8 cellular contexts compared by ENCODE assay signal in genomic region chr12:6961695-6962284, GRCh38. TPM values are rescaled to one million over a fixed set of nuclear protein-coding genes. Genes with fewer than 3 reads are reported as not detected.
DNase-seq lines count a peak whose midpoint lies in the region; ATAC-seq, FAIRE-seq and TF ChIP-seq lines count a peak whose summit lies in the region.

No MANE protein-coding gene starts in this region.

- peak overlapping the region; percentile 91 for H3K9ac ChIP-seq in GM12878 (ENCODE audit: control insufficient read depth, insufficient read depth, low read length)
- H3K9ac ChIP-seq in iPS-18a (ENCODE audit: low read length) = peak overlapping the region; percentile 70
- peak overlapping the region; percentile 70 for H3K9ac ChIP-seq in skeletal muscle satellite cell (ENCODE audit: low read depth, low read length)

- in situ Hi-C loops in GM12878 (cut with MboI) = loop anchor here (5.0 to 25.0 kb wide), 2 partner anchors 151 to 1676 kb away; no protein-coding TSS in a partner anchor

- H3K4me2 ChIP-seq in GM12878 (ENCODE audit: control insufficient read depth, insufficient read depth) = peak overlapping the region; percentile 99; the same call in 1 of the 2 replicates
- peak overlapping the region; percentile 56 for H3K4me2 ChIP-seq in skeletal muscle satellite cell (ENCODE audit: low read length)

- H3K4me3 Mint-ChIP-seq in IgD-negative memory B cell = peak overlapping the region; percentile 46 to 95 (median 86)

- no peaks in the 10 kb centered on the region for H4K20me1 ChIP-seq in GM12878 (ENCODE audit: control insufficient read depth, insufficient read depth)

- H3K4me3 ChIP-seq in GM12878 (peak overlapping the region; percentile 37), iPS-18a (ENCODE audit: low read length) (peak overlapping the region; percentile 11), skeletal muscle satellite cell (ENCODE audit: low read length) (peak overlapping the region; percentile 31)

- H3K79me2 ChIP-seq in GM12878 (ENCODE audit: control insufficient read depth, insufficient read depth, low read length) = peaks cover 44% of the 10 kb centered on the region

- TF ChIP-seq POLR2A in GM12878 (IDR thresholded peaks at IDR 0.05; ENCODE audit: low read depth, low read length) = no peak

- H3K27me3 Mint-ChIP-seq in IgD-negative memory B cell = no peaks in the 10 kb centered on the region

- peak overlapping the region; percentile 93 to 99 (median 95) for H3K27ac Mint-ChIP-seq in IgD-negative memory B cell

- RAD21 ChIA-PET in GM12878 (lab: Charles Lee; ENCODE audit: unreplicated experiment) = interaction anchor here (0.5 to 13.5 kb wide), 9 partner anchors 10 to 150 kb away, joined by 3 to 426 read pairs (median 4); partner anchors contain the start of genes C12orf57, PTPN6, RNU7-1 and SPSB2

- POLR2A ChIA-PET in GM12878 (lab: Charles Lee) = interaction anchor here (0.5 to 13.5 kb wide), 4 partner anchors 17 to 35 kb away, joined by 4 to 524 read pairs (median 5); partner anchors contain the start of genes C12orf57, PTPN6 and RNU7-1

- ATAC-seq in GM12878 = peak; percentile 28
- ATAC-seq in HG03039 (IDR thresholded peaks at IDR 0.05; ENCODE audit: unreplicated experiment) = no peak

- TF ChIP-seq CTCF in GM12878 (IDR thresholded peaks at IDR 0.05 in 2 of 3, conservative IDR thresholded peaks at IDR 0.05 in 1 of 3; ENCODE audit: control insufficient read depth in 2 of 3, extremely low read depth in 1 of 3, insufficient read depth in 1 of 3, low read depth in 3 of 3, low read length in 3 of 3) = peak; percentile 47 to 59 (median 48)

- no peak for TF ChIP-seq EP300 in GM12878 (IDR thresholded peaks at IDR 0.05; ENCODE audit: borderline replicate concordance in 1 of 2, control insufficient read depth in 1 of 2, low read depth in 2 of 2, low read length in 2 of 2)

- peak; percentile 80 for DNase-seq in GM03348 (ENCODE audit: low spot score)
- no peak for DNase-seq in GM12878 (ENCODE audit: low read depth, low spot score)
- no peak for DNase-seq in globus pallidus (ENCODE audit: low spot score)

- SMC1A ChIA-PET in GM12878 (lab: Charles Lee; ENCODE audit: uncharacterized antibody, unreplicated experiment) = interaction anchor here (0.9 to 13.2 kb wide), 8 partner anchors 14 to 151 kb away, joined by 3 to 395 read pairs (median 4); partner anchors contain the start of genes C12orf57, CDCA3, PTPN6 and RNU7-1

- intact Hi-C loops in GM12878 (cut with micrococcal nuclease; ENCODE audit: unreplicated experiment) = loop anchor here (1.0 to 5.0 kb wide), 2 partner anchors 8 to 151 kb away; no protein-coding TSS in a partner anchor

- peaks cover 9% of the 10 kb centered on the region for H3K36me3 Mint-ChIP-seq in IgD-negative memory B cell

- H3K4me1 ChIP-seq in GM12878 (ENCODE audit: control insufficient read depth, insufficient read depth, low read length) = peaks cover 65% of the 10 kb centered on the region
- peaks cover 22% of the 10 kb centered on the region for H3K4me1 ChIP-seq in iPS-18a (ENCODE audit: control insufficient read depth, low read depth, low read length)
- H3K4me1 ChIP-seq in skeletal muscle satellite cell (ENCODE audit: control insufficient read depth, insufficient read depth, low read length) = peaks cover 22% of the 10 kb centered on the region

- no TSS peak for BruUV-seq in GM12878 (replicated peaks; lab: Mats Ljungman, UMichigan)

- H2AFZ ChIP-seq in GM12878 (ENCODE audit: control insufficient read depth, low read depth, low read length) = peak overlapping the region; percentile 46

- no peaks in the 10 kb centered on the region for H3K9me3 ChIP-seq in GM12878 (replicated peaks; ENCODE audit: control insufficient read depth, insufficient read depth, low read length)
- no peaks in the 10 kb centered on the region for H3K9me3 ChIP-seq in iPS-18a (ENCODE audit: control insufficient read depth, low read depth, low read length)
- no peaks in the 10 kb centered on the region for H3K9me3 ChIP-seq in skeletal muscle satellite cell (replicated peaks; ENCODE audit: low read length)

- CTCF ChIA-PET in GM12878 (lab: Yijun Ruan, JAX) = interaction anchor here (0.8 to 13.2 kb wide), 11 partner anchors 14 to 152 kb away, joined by 3 to 645 read pairs (median 5); partner anchors contain the start of genes C12orf57, LPCAT3, PTPN6 and RNU7-1

- FAIRE-seq in GM12878 (lab: Jason Lieb, UNC) = no peak

- no peaks in the 10 kb centered on the region for H3K27me3 ChIP-seq in GM12878 (replicated peaks in 1 of 2; ENCODE audit: control insufficient read depth in 2 of 2, insufficient read depth in 2 of 2, low read length in 1 of 2)
- H3K27me3 ChIP-seq in iPS-18a (ENCODE audit: control insufficient read depth, insufficient read depth, low read length) = no peaks in the 10 kb centered on the region
- no peaks in the 10 kb centered on the region for H3K27me3 ChIP-seq in skeletal muscle satellite cell (ENCODE audit: control insufficient read depth, insufficient read depth, low read length)

- peaks cover 20 to 34% of the 10 kb centered on the region in 2 experiments for H3K36me3 ChIP-seq in GM12878 (ENCODE audit: control insufficient read depth in 2 of 2, insufficient read depth in 2 of 2, low read length in 1 of 2)
- peaks cover 23% of the 10 kb centered on the region for H3K36me3 ChIP-seq in iPS-18a (ENCODE audit: control insufficient read depth, low read depth, low read length)
- peaks cover 25% of the 10 kb centered on the region for H3K36me3 ChIP-seq in skeletal muscle satellite cell (ENCODE audit: insufficient read depth, low read length)

- H3K9me3 Mint-ChIP-seq in IgD-negative memory B cell = no peaks in the 10 kb centered on the region

- H3K27ac ChIP-seq in GM12878 (ENCODE audit: control insufficient read depth, insufficient read depth) (peak overlapping the region; percentile 99), iPS-18a (ENCODE audit: low read length) (peak overlapping the region; percentile 91)

- 0% methylated on average over 16 of the region's 16 CpGs for WGBS in GM12878 (ENCODE audit: insufficient coverage, insufficient replicate concordance, low lambda C conversion rate, missing lambda C conversion rate)

- H3K4me1 Mint-ChIP-seq in IgD-negative memory B cell = peaks cover 43 to 58% (median 56%) of the 10 kb centered on the region in 3 donors

- TF ChIP-seq RAD21 in GM12878 (IDR thresholded peaks at IDR 0.05; ENCODE audit: insufficient read depth, low read depth, low read length) = no peak

RNA-seq across cellular contexts. Expression of gene PHB2, which starts 8.7 kb away (rescaled TPM):
- 123 TPM for polyA plus RNA-seq in IgD-negative memory B cell
- 563 TPM for polyA plus RNA-seq in PFSK-1 (2012; ENCODE audit: insufficient read length, low read depth)
- total RNA-seq in GM12878 (2013; cell fraction: nucleolus; rRNA removed) = 71.8 and 79.5 TPM in 2 replicates
- total RNA-seq in GM12878 (2014; rRNA removed) = 517 and 520 TPM in 2 replicates
- total RNA-seq in GM12878 (2014; rRNA removed; fragmentation: Illumina TruSeq; extraction: Trizol) = 421 and 455 TPM in 2 replicates
- total RNA-seq in GM12878 (2021) = 466 and 483 TPM in 2 replicates
- polyA plus RNA-seq in GM12878 (2011; ENCODE audit: low read depth) = 203 TPM
- polyA plus RNA-seq in GM12878 (2011; rRNA removed) = 395 and 522 TPM in 2 replicates
- 672 and 758 TPM in 2 replicates for polyA plus RNA-seq in GM12878 (2011; cell fraction: cytosol; rRNA removed)
- polyA plus RNA-seq in GM12878 (2011; cell fraction: nucleus; rRNA removed) = 449 and 501 TPM in 2 replicates
- 307 and 316 TPM in 2 replicates for polyA plus RNA-seq in GM12878 (2012)
- polyA plus RNA-seq in GM12878 (2014; fragmentation: Illumina TruSeq; extraction: Trizol) = 410 and 549 TPM in 2 replicates
- 100 to 1,000 TPM; 112 to 270 TPM for polyA plus RNA-seq in GM12878 (2014; fragmentation: Nextera tagmentation; extraction: Ambion mirVana)
- 586 and 591 TPM in 2 replicates for polyA plus RNA-seq in GM12878 (2014; rRNA removed)
- polyA plus RNA-seq in GM12878 (2016; fragmentation: Nextera tagmentation; extraction: Ambion mirVana) = 100 to 1,000 TPM; 412 to 433 TPM
- polyA minus RNA-seq in GM12878 (2011; rRNA and poly(A)+ RNA removed) = 204 and 309 TPM in 2 replicates
- polyA minus RNA-seq in GM12878 (2011; cell fraction: cytosol; rRNA and poly(A)+ RNA removed) = 112 and 115 TPM in 2 replicates
- polyA minus RNA-seq in GM12878 (2011; cell fraction: nucleus; rRNA and poly(A)+ RNA removed) = 98.4 and 155 TPM in 2 replicates
- 225 and 243 TPM in 2 replicates for total RNA-seq in skeletal muscle satellite cell (2012; rRNA removed)

RNA-seq across cellular contexts. Expression of gene EMG1, which starts 8.9 kb away (rescaled TPM):
- polyA plus RNA-seq in IgD-negative memory B cell = 62.0 TPM
- polyA plus RNA-seq in PFSK-1 (2012; ENCODE audit: insufficient read length, low read depth) = 69.4 TPM
- total RNA-seq in GM12878 (2013; cell fraction: nucleolus; rRNA removed) = 120 and 131 TPM in 2 replicates
- total RNA-seq in GM12878 (2014; rRNA removed) = 54.6 and 69.0 TPM in 2 replicates
- total RNA-seq in GM12878 (2014; rRNA removed; fragmentation: Illumina TruSeq; extraction: Trizol) = 67.8 and 69.9 TPM in 2 replicates
- 82.4 and 84.4 TPM in 2 replicates for total RNA-seq in GM12878 (2021)
- 25.0 TPM for polyA plus RNA-seq in GM12878 (2011; ENCODE audit: low read depth)
- polyA plus RNA-seq in GM12878 (2011; rRNA removed) = 75.9 and 77.7 TPM in 2 replicates
- 52.6 and 55.9 TPM in 2 replicates for polyA plus RNA-seq in GM12878 (2011; cell fraction: cytosol; rRNA removed)
- 44.5 and 60.9 TPM in 2 replicates for polyA plus RNA-seq in GM12878 (2011; cell fraction: nucleus; rRNA removed)
- polyA plus RNA-seq in GM12878 (2012) = 44.6 and 77.4 TPM in 2 replicates
- 77.2 and 91.3 TPM in 2 replicates for polyA plus RNA-seq in GM12878 (2014; fragmentation: Illumina TruSeq; extraction: Trizol)
- polyA plus RNA-seq in GM12878 (2014; fragmentation: Nextera tagmentation; extraction: Ambion mirVana) = 100 to 1,000 TPM; 158 to 164 TPM
- polyA plus RNA-seq in GM12878 (2014; rRNA removed) = 78.0 and 94.4 TPM in 2 replicates
- 100 to 1,000 TPM; 154 to 165 TPM for polyA plus RNA-seq in GM12878 (2016; fragmentation: Nextera tagmentation; extraction: Ambion mirVana)
- polyA minus RNA-seq in GM12878 (2011; rRNA and poly(A)+ RNA removed) = 35.5 and 39.6 TPM in 2 replicates
- 16.1 and 16.7 TPM in 2 replicates for polyA minus RNA-seq in GM12878 (2011; cell fraction: cytosol; rRNA and poly(A)+ RNA removed)
- 25.1 and 34.8 TPM in 2 replicates for polyA minus RNA-seq in GM12878 (2011; cell fraction: nucleus; rRNA and poly(A)+ RNA removed)
- total RNA-seq in skeletal muscle satellite cell (2012; rRNA removed) = 54.6 and 54.8 TPM in 2 replicates

RNA-seq across cellular contexts. Expression of gene PTPN6, which starts 10.6 kb away (rescaled TPM):
- polyA plus RNA-seq in IgD-negative memory B cell (1,038 TPM), GM12878 (2011; rRNA removed) (208 and 364 TPM in 2 replicates), GM12878 (2014; fragmentation: Illumina TruSeq; extraction: Trizol) (265 and 453 TPM in 2 replicates), GM12878 (2014; fragmentation: Nextera tagmentation; extraction: Ambion mirVana) (100 to 1,000 TPM; 229 to 413 TPM), GM12878 (2014; rRNA removed) (397 and 409 TPM in 2 replicates), GM12878 (2016; fragmentation: Nextera tagmentation; extraction: Ambion mirVana) (100 to 1,000 TPM; 325 to 364 TPM)
- not detected for polyA plus RNA-seq in PFSK-1 (2012; ENCODE audit: insufficient read length, low read depth)
- total RNA-seq in GM12878 (2013; cell fraction: nucleolus; rRNA removed) = 158 and 159 TPM in 2 replicates
- total RNA-seq in GM12878 (2014; rRNA removed) (346 and 376 TPM in 2 replicates), GM12878 (2014; rRNA removed; fragmentation: Illumina TruSeq; extraction: Trizol) (214 and 235 TPM in 2 replicates), GM12878 (2021) (443 and 457 TPM in 2 replicates)
- polyA plus RNA-seq in GM12878 (2011; ENCODE audit: low read depth) = 315 TPM
- 393 and 481 TPM in 2 replicates for polyA plus RNA-seq in GM12878 (2011; cell fraction: cytosol; rRNA removed)
- 567 and 675 TPM in 2 replicates for polyA plus RNA-seq in GM12878 (2011; cell fraction: nucleus; rRNA removed)
- 374 and 383 TPM in 2 replicates for polyA plus RNA-seq in GM12878 (2012)
- 268 and 357 TPM in 2 replicates for polyA minus RNA-seq in GM12878 (2011; rRNA and poly(A)+ RNA removed)
- polyA minus RNA-seq in GM12878 (2011; cell fraction: cytosol; rRNA and poly(A)+ RNA removed) = 137 and 144 TPM in 2 replicates
- polyA minus RNA-seq in GM12878 (2011; cell fraction: nucleus; rRNA and poly(A)+ RNA removed) = 127 and 185 TPM in 2 replicates
- total RNA-seq in skeletal muscle satellite cell (2012; rRNA removed) = not detected in 2 replicates

RNA-seq across cellular contexts. Expression of gene C12orf57, which starts 18.0 kb away (rescaled TPM):
- 141 TPM for polyA plus RNA-seq in IgD-negative memory B cell
- 315 TPM for polyA plus RNA-seq in PFSK-1 (2012; ENCODE audit: insufficient read length, low read depth)
- total RNA-seq in GM12878 (2013; cell fraction: nucleolus; rRNA removed) = 34.9 and 36.3 TPM in 2 replicates
- total RNA-seq in GM12878 (2014; rRNA removed) = 223 and 231 TPM in 2 replicates
- total RNA-seq in GM12878 (2014; rRNA removed; fragmentation: Illumina TruSeq; extraction: Trizol) = 109 and 124 TPM in 2 replicates
- total RNA-seq in GM12878 (2021) = 192 and 194 TPM in 2 replicates
- polyA plus RNA-seq in GM12878 (2011; ENCODE audit: low read depth) = 177 TPM
- polyA plus RNA-seq in GM12878 (2011; rRNA removed) = 183 and 331 TPM in 2 replicates
- polyA plus RNA-seq in GM12878 (2011; cell fraction: cytosol; rRNA removed) = 632 and 839 TPM in 2 replicates
- polyA plus RNA-seq in GM12878 (2011; cell fraction: nucleus; rRNA removed) = 336 and 343 TPM in 2 replicates
- 433 and 438 TPM in 2 replicates for polyA plus RNA-seq in GM12878 (2012)
- 8.0 and 64.5 TPM in 2 replicates for polyA plus RNA-seq in GM12878 (2014; fragmentation: Illumina TruSeq; extraction: Trizol)
- polyA plus RNA-seq in GM12878 (2014; fragmentation: Nextera tagmentation; extraction: Ambion mirVana) = 100 to 1,000 TPM; 138 to 170 TPM
- 373 and 377 TPM in 2 replicates for polyA plus RNA-seq in GM12878 (2014; rRNA removed)
- 100 to 1,000 TPM; 274 to 291 TPM for polyA plus RNA-seq in GM12878 (2016; fragmentation: Nextera tagmentation; extraction: Ambion mirVana)
- polyA minus RNA-seq in GM12878 (2011; rRNA and poly(A)+ RNA removed) = 89.4 and 141 TPM in 2 replicates
- polyA minus RNA-seq in GM12878 (2011; cell fraction: cytosol; rRNA and poly(A)+ RNA removed) = 46.1 and 52.9 TPM in 2 replicates
- 71.7 and 114 TPM in 2 replicates for polyA minus RNA-seq in GM12878 (2011; cell fraction: nucleus; rRNA and poly(A)+ RNA removed)
- 42.4 and 42.6 TPM in 2 replicates for total RNA-seq in skeletal muscle satellite cell (2012; rRNA removed)

RNA-seq across cellular contexts. Expression of gene RNU7-1, which starts 18.2 kb away (rescaled TPM):
- polyA plus RNA-seq in IgD-negative memory B cell (not detected), GM12878 (2011; rRNA removed) (not detected in 2 replicates), GM12878 (2014; fragmentation: Illumina TruSeq; extraction: Trizol) (not detected in 2 replicates), GM12878 (2014; fragmentation: Nextera tagmentation; extraction: Ambion mirVana) (not detected), GM12878 (2014; rRNA removed) (not detected in 2 replicates), GM12878 (2016; fragmentation: Nextera tagmentation; extraction: Ambion mirVana) (not detected)
- polyA plus RNA-seq in PFSK-1 (2012; ENCODE audit: insufficient read length, low read depth) = not detected
- total RNA-seq in GM12878 (2013; cell fraction: nucleolus; rRNA removed) = not detected in 2 replicates
- total RNA-seq in GM12878 (2014; rRNA removed) (not detected in 2 replicates), GM12878 (2014; rRNA removed; fragmentation: Illumina TruSeq; extraction: Trizol) (not detected in 2 replicates), GM12878 (2021) (not detected in 2 replicates)
- not detected for polyA plus RNA-seq in GM12878 (2011; ENCODE audit: low read depth)
- not detected in 2 replicates for polyA plus RNA-seq in GM12878 (2011; cell fraction: cytosol; rRNA removed)
- not detected in 2 replicates for polyA plus RNA-seq in GM12878 (2011; cell fraction: nucleus; rRNA removed)
- polyA plus RNA-seq in GM12878 (2012) = not detected in 2 replicates
- polyA minus RNA-seq in GM12878 (2011; rRNA and poly(A)+ RNA removed) = not detected in 2 replicates
- polyA minus RNA-seq in GM12878 (2011; cell fraction: cytosol; rRNA and poly(A)+ RNA removed) = not detected in 2 replicates
- polyA minus RNA-seq in GM12878 (2011; cell fraction: nucleus; rRNA and poly(A)+ RNA removed) = not detected in 2 replicates
- not detected in 2 replicates for total RNA-seq in skeletal muscle satellite cell (2012; rRNA removed)
